In genomic region chr17:40112191-40112590, GRCh38 we compare ENCODE assay signal across 8 cellular contexts. TPM values are rescaled to one million over a fixed set of nuclear protein-coding genes. Genes with fewer than 3 reads are reported as not detected.
DNase-seq lines count a peak whose midpoint lies in the region; ATAC-seq and TF ChIP-seq lines count a peak whose summit lies in the region.

No MANE protein-coding gene starts in this region.

- no peaks in the 10 kb centered on the region for H3K27me3 ChIP-seq in muscle layer of duodenum (ENCODE audit: low read depth, low read length)
- no peaks in the 10 kb centered on the region for H3K27me3 ChIP-seq in tibial nerve

- ATAC-seq in activated T-cell treated with anti-CD3 and anti-CD28 coated beads, Interleukin-2, amount 50 U/mL, for 72 hours (replicated peaks in 1 of 2), result no peak
- no peak for ATAC-seq in activated T-cell treated with anti-CD3 and anti-CD28 coated beads, Interleukin-2, amount 50 U/mL, for 4 hours
- no peak for ATAC-seq in GM18867 (IDR thresholded peaks at IDR 0.05; ENCODE audit: unreplicated experiment)

- intact Hi-C loops in MCF 10A (cut with micrococcal nuclease), result loop anchor here (5.0 kb wide), 1 partner anchor 85 kb away; no protein-coding TSS in a partner anchor

- H3K27ac Mint-ChIP-seq in activated T-cell treated with anti-CD3 and anti-CD28 coated beads, Interleukin-2, amount 50 U/mL, for 72 hours, result peak overlapping the region; percentile 24
- H3K27ac Mint-ChIP-seq in MCF 10A (ENCODE audit: low read depth, unreplicated experiment), result no peak overlapping the region

- TF ChIP-seq POLR2A in tibial nerve (IDR thresholded peaks at IDR 0.05), result no peak

- H3K36me3 Mint-ChIP-seq in activated T-cell treated with anti-CD3 and anti-CD28 coated beads, Interleukin-2, amount 50 U/mL, for 72 hours (ENCODE audit: insufficient read depth in 2 of 2), result no peaks in the 10 kb centered on the region
- H3K36me3 Mint-ChIP-seq in activated T-cell treated with anti-CD3 and anti-CD28 coated beads, Interleukin-2, amount 50 U/mL, for 4 hours (ENCODE audit: insufficient read depth), result no peaks in the 10 kb centered on the region
- no peaks in the 10 kb centered on the region for H3K36me3 Mint-ChIP-seq in MCF 10A (ENCODE audit: insufficient read depth, unreplicated experiment)

- no peaks in the 10 kb centered on the region for H3K27me3 Mint-ChIP-seq in activated T-cell treated with anti-CD3 and anti-CD28 coated beads, Interleukin-2, amount 50 U/mL, for 72 hours (ENCODE audit: low read depth)
- no peaks in the 10 kb centered on the region for H3K27me3 Mint-ChIP-seq in activated T-cell treated with anti-CD3 and anti-CD28 coated beads, Interleukin-2, amount 50 U/mL, for 4 hours (ENCODE audit: low read depth)
- no peaks in the 10 kb centered on the region for H3K27me3 Mint-ChIP-seq in MCF 10A (ENCODE audit: insufficient read depth, unreplicated experiment)

- peaks cover 65% of the 10 kb centered on the region for H3K4me1 Mint-ChIP-seq in activated T-cell treated with anti-CD3 and anti-CD28 coated beads, Interleukin-2, amount 50 U/mL, for 72 hours (ENCODE audit: low read depth)
- peaks cover 64% of the 10 kb centered on the region for H3K4me1 Mint-ChIP-seq in activated T-cell treated with anti-CD3 and anti-CD28 coated beads, Interleukin-2, amount 50 U/mL, for 4 hours (ENCODE audit: low read depth)
- peaks cover 42% of the 10 kb centered on the region for H3K4me1 Mint-ChIP-seq in MCF 10A (ENCODE audit: insufficient read depth, unreplicated experiment)

- TF ChIP-seq CTCF in MCF 10A (IDR thresholded peaks at IDR 0.05; ENCODE audit: unreplicated experiment) (no peak), tibial nerve (IDR thresholded peaks at IDR 0.05) (no peak)

- POLR2A ChIA-PET in MCF 10A (lab: Yijun Ruan, JAX), result interaction anchor here (0.8 to 9.5 kb wide), 27 partner anchors 9 to 178 kb away, joined by 3 to 340 read pairs (median 11); partner anchors contain the start of genes CASC3, CDC6, CSF3 and MED24

- H3K9me3 ChIP-seq in muscle layer of duodenum (ENCODE audit: control insufficient read depth in 1 of 2, low read length in 2 of 2), result no peaks in the 10 kb centered on the region
- no peaks in the 10 kb centered on the region for H3K9me3 ChIP-seq in tibial nerve

- H3K36me3 ChIP-seq in muscle layer of duodenum (ENCODE audit: control insufficient read depth in 1 of 2, insufficient read depth in 2 of 2, low read length in 2 of 2) (peaks cover 0 to 6% of the 10 kb centered on the region in 2 donors), tibial nerve (no peaks in the 10 kb centered on the region)

- WGBS in tibial nerve, 2 donors, result 5% methylated on average over 2 of the region's 2 CpGs

- H3K27ac ChIP-seq in muscle layer of duodenum (ENCODE audit: low read length), result peak overlapping the region; percentile 90
- H3K27ac ChIP-seq in tibial nerve, result peak overlapping the region; percentile 89 to 99 (median 98)

- H3K4me1 ChIP-seq in muscle layer of duodenum (ENCODE audit: control insufficient read depth in 1 of 2, insufficient read depth in 2 of 2, low read length in 2 of 2) (peaks cover 46 to 64% of the 10 kb centered on the region in 2 donors), tibial nerve (peaks cover 3 to 75% (median 63%) of the 10 kb centered on the region in 4 donors)

- H3K4me3 ChIP-seq in muscle layer of duodenum (ENCODE audit: low read depth in 1 of 2, low read length in 2 of 2) (peak overlapping the region; percentile 17 to 68), tibial nerve (peak overlapping the region in 1 of 4 donors; percentile 5)

- no peaks in the 10 kb centered on the region for H3K9me3 Mint-ChIP-seq in activated T-cell treated with anti-CD3 and anti-CD28 coated beads, Interleukin-2, amount 50 U/mL, for 72 hours
- H3K9me3 Mint-ChIP-seq in activated T-cell treated with anti-CD3 and anti-CD28 coated beads, Interleukin-2, amount 50 U/mL, for 4 hours, result no peaks in the 10 kb centered on the region
- H3K9me3 Mint-ChIP-seq in MCF 10A (ENCODE audit: unreplicated experiment), result no peaks in the 10 kb centered on the region

- TF ChIP-seq EP300 in tibial nerve (IDR thresholded peaks at IDR 0.05), result no peak

- peak overlapping the region; percentile 68 to 90 for H3K4me3 Mint-ChIP-seq in activated T-cell treated with anti-CD3 and anti-CD28 coated beads, Interleukin-2, amount 50 U/mL, for 72 hours
- no peak overlapping the region for H3K4me3 Mint-ChIP-seq in activated T-cell treated with anti-CD3 and anti-CD28 coated beads, Interleukin-2, amount 50 U/mL, for 4 hours
- peak overlapping the region; percentile 74 for H3K4me3 Mint-ChIP-seq in MCF 10A (ENCODE audit: unreplicated experiment)

- CTCF ChIA-PET in MCF 10A (lab: Yijun Ruan, JAX), result interaction anchor here (1.0 to 6.5 kb wide), 33 partner anchors 8 to 205 kb away, joined by 3 to 86 read pairs (median 8); partner anchors contain the start of genes CASC3, CSF3, MED24 and MSL1

- DNase-seq in activated T-cell treated with anti-CD3 and anti-CD28 coated beads, Interleukin-2, amount 50 U/mL, for 72 hours, result no peak
- no peak for DNase-seq in activated T-cell treated with anti-CD3 and anti-CD28 coated beads, Interleukin-2, amount 50 U/mL, for 4 hours
- DNase-seq in MCF 10A (ENCODE audit: unreplicated experiment) (no peak), tibial nerve (ENCODE audit: low spot score in 2 of 2) (no peak), SIG-M5 treated with dmso at 0.1 percent for 504 hours (lab: John Stamatoyannopoulos, UW; ENCODE audit: unreplicated experiment) (no peak), DMS53 (lab: John Stamatoyannopoulos, UW) (no peak)

- BruUV-seq in MCF 10A (replicated peaks; lab: Mats Ljungman, UMichigan), result no TSS peak

RNA-seq across cellular contexts. Expression of gene MSL1, which starts 9.6 kb away (rescaled TPM):
- total RNA-seq in activated T-cell treated with anti-CD3 and anti-CD28 coated beads, Interleukin-2, amount 50 U/mL, for 72 hours, result 100 to 1,000 TPM; 115 to 121 TPM
- total RNA-seq in activated T-cell treated with anti-CD3 and anti-CD28 coated beads, Interleukin-2, amount 50 U/mL, for 4 hours, result 10 to 100 TPM; 63.3 to 68.5 (median 64.1) TPM
- 59.8 and 62.2 TPM in 2 replicates for total RNA-seq in MCF 10A (2022)
- 100 to 1,000 TPM in 3 of 4 donors, 10 to 100 TPM in 1; 78.0 to 113 (median 107) TPM for total RNA-seq in tibial nerve

RNA-seq across cellular contexts. Expression of gene NR1D1, which starts 11.8 kb away (rescaled TPM):
- 1 to 10 TPM; 4.5 to 6.3 TPM for total RNA-seq in activated T-cell treated with anti-CD3 and anti-CD28 coated beads, Interleukin-2, amount 50 U/mL, for 72 hours
- 10 to 100 TPM; 12.6 to 16.0 (median 13.7) TPM for total RNA-seq in activated T-cell treated with anti-CD3 and anti-CD28 coated beads, Interleukin-2, amount 50 U/mL, for 4 hours
- total RNA-seq in MCF 10A (2022) (7.5 and 8.8 TPM in 2 replicates), tibial nerve (10 to 100 TPM; 16.8 to 48.2 (median 21.0) TPM)

RNA-seq across cellular contexts. Expression of gene CASC3, which starts 28.1 kb away (rescaled TPM):
- 100 to 1,000 TPM; 106 to 144 TPM for total RNA-seq in activated T-cell treated with anti-CD3 and anti-CD28 coated beads, Interleukin-2, amount 50 U/mL, for 72 hours
- 100 to 1,000 TPM; 100 to 108 (median 103) TPM for total RNA-seq in activated T-cell treated with anti-CD3 and anti-CD28 coated beads, Interleukin-2, amount 50 U/mL, for 4 hours
- total RNA-seq in MCF 10A (2022), result 73.5 and 78.3 TPM in 2 replicates
- 100 to 1,000 TPM in 1 of 4 donors, 10 to 100 TPM in 3; 85.2 to 122 (median 93.4) TPM for total RNA-seq in tibial nerve

RNA-seq across cellular contexts. Expression of gene THRA, which starts 49.4 kb away (rescaled TPM):
- total RNA-seq in activated T-cell treated with anti-CD3 and anti-CD28 coated beads, Interleukin-2, amount 50 U/mL, for 72 hours, result 10 to 100 TPM; 12.2 to 14.7 TPM
- total RNA-seq in activated T-cell treated with anti-CD3 and anti-CD28 coated beads, Interleukin-2, amount 50 U/mL, for 4 hours, result 10 to 100 TPM in 2 of 3 donors, 1 to 10 TPM in 1; 6.6 to 12.4 (median 10.3) TPM
- 5.5 and 6.4 TPM in 2 replicates for total RNA-seq in MCF 10A (2022)
- total RNA-seq in tibial nerve, result 10 to 100 TPM; 65.4 to 86.1 (median 78.4) TPM

RNA-seq across cellular contexts. Expression of gene MED24, which starts 58.0 kb away (rescaled TPM):
- 10 to 100 TPM; 82.6 to 97.0 TPM for total RNA-seq in activated T-cell treated with anti-CD3 and anti-CD28 coated beads, Interleukin-2, amount 50 U/mL, for 72 hours
- total RNA-seq in activated T-cell treated with anti-CD3 and anti-CD28 coated beads, Interleukin-2, amount 50 U/mL, for 4 hours, result 100 to 1,000 TPM; 133 to 140 (median 134) TPM
- total RNA-seq in MCF 10A (2022) (66.6 and 88.5 TPM in 2 replicates), tibial nerve (100 to 1,000 TPM in 2 of 4 donors, 10 to 100 TPM in 2; 55.1 to 146 (median 84.6) TPM)
